In the genomic region with DNA sequence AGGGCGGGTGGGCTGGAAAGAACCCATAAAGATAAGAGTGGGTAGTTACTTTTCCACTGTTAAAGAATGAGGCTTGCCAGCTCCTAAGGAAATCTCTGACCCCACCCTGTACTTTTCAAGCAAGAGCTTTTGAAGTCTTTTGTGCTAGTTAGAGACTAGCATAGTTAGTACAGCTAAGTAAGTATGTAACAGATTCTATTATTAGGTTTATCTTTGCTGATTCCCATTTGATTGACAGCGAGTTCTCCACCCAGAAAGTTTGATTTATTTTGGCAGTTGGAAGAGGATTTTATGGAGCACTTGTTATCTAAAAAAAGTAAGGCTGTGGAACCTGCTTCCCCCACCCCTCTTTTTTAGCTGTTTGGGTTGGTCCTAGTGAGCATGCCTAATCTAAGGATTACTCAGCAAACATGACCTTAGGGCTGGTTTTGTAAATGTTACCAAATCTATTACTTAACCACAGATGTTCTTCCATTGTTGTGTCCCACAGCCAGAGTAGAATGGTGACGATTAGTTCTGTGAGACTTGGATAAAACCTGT, we compare ENCODE assay signal across 1 cellular context.
TF ChIP-seq lines count a peak whose summit lies in the region.

No MANE protein-coding gene starts in this region.

TF ChIP-seq in endothelial cell of umbilical vein, 7 proteins besides CTCF, POLR2A, EP300 and RAD21 (continued from another document):
- TF ChIP-seq GATA2 (IDR thresholded peaks at IDR 0.05; ENCODE audit: insufficient read depth, insufficient read length, low read depth, low read length) (no peak), EZH2 (IDR thresholded peaks at IDR 0.05; ENCODE audit: borderline replicate concordance, low read depth, low read length, severe bottlenecking) (no peak), POLR2AphosphoS5 (IDR thresholded peaks at IDR 0.05; ENCODE audit: insufficient read depth, low read depth, low read length) (no peak), FOS (IDR thresholded peaks at IDR 0.05; ENCODE audit: borderline replicate concordance, insufficient read depth, low read length) (no peak)
- TF ChIP-seq, protein P1, sequence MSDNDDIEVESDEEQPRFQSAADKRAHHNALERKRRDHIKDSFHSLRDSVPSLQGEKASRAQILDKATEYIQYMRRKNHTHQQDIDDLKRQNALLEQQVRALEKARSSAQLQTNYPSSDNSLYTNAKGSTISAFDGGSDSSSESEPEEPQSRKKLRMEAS (IDR thresholded peaks at IDR 0.05; ENCODE audit: insufficient read depth, insufficient read length), result no peak
